8 cellular contexts compared by ENCODE assay signal in genomic region chr19:58002384-58003152, GRCh38. TPM values are rescaled to one million over a fixed set of nuclear protein-coding genes. Genes with fewer than 3 reads are reported as not detected.
DNase-seq lines count a peak whose midpoint lies in the region; ATAC-seq and TF ChIP-seq lines count a peak whose summit lies in the region.

Gene ZNF606 (minus strand): TSS chr19:58002820. CDS start chr19:58001319, 1,501 bp downstream.

- TF ChIP-seq EP300 in upper lobe of left lung (IDR thresholded peaks at IDR 0.05): no peak

- DNase-seq in GDM1 (lab: John Stamatoyannopoulos, UW): peak; percentile 78
- DNase-seq in HAP-1 (ENCODE audit: low spot score in 2 of 2): peak; percentile 69 to 81
- peak; percentile 56 for DNase-seq in NAMALWA (ENCODE audit: low spot score)
- DNase-seq in T-helper 1 cell: peak; percentile 68 to 90 (median 76)
- DNase-seq in amniotic stem cell (lab: John Stamatoyannopoulos, UW): peak; percentile 66
- DNase-seq in left cardiac atrium: peak; percentile 92
- peak; percentile 71 for DNase-seq in progenitor cell of endocrine pancreas (ENCODE audit: low spot score, unreplicated experiment)
- DNase-seq in upper lobe of left lung: peak; percentile 87 to 98

- peaks cover 21% of the 10 kb centered on the region for H3K9me3 ChIP-seq in HAP-1
- peaks cover 14 to 71% (median 65%) of the 10 kb centered on the region in 4 donors for H3K9me3 ChIP-seq in upper lobe of left lung

- peak within 1 kb of the TSS; percentile 97 for H3K27ac Mint-ChIP-seq in progenitor cell of endocrine pancreas

- TF ChIP-seq CTCF in progenitor cell of endocrine pancreas (IDR thresholded peaks at IDR 0.05; ENCODE audit: unreplicated experiment): no peak
- TF ChIP-seq CTCF in upper lobe of left lung (IDR thresholded peaks at IDR 0.05): peak in 2 of 6 experiments; percentile 12 to 29

- intact Hi-C loops in left cardiac atrium (cut with DNase I): no loop called here

- peaks cover 8% of the 10 kb centered on the region for H3K4me1 Mint-ChIP-seq in progenitor cell of endocrine pancreas (ENCODE audit: low read depth)

- 1 to 5% methylated on average over 28 to 48 of the region's 89 CpGs for whole genome bisulfite sequencing in upper lobe of left lung, 2 donors

- peaks cover 60% of the 10 kb centered on the region for H3K9me3 Mint-ChIP-seq in progenitor cell of endocrine pancreas (ENCODE audit: low read depth)

- peaks cover 90% of the 10 kb centered on the region for H3K36me3 Mint-ChIP-seq in progenitor cell of endocrine pancreas (ENCODE audit: insufficient read depth)

- H3K27me3 ChIP-seq in HAP-1 (ENCODE audit: low read depth) (no peaks in the 10 kb centered on the region), upper lobe of left lung (no peaks in the 10 kb centered on the region)

- peak within 1 kb of the TSS; percentile 87 for H3K4me3 Mint-ChIP-seq in progenitor cell of endocrine pancreas (ENCODE audit: low read depth)

- H3K27me3 Mint-ChIP-seq in progenitor cell of endocrine pancreas: no peaks in the 10 kb centered on the region

- peak within 1 kb of the TSS; percentile 91 to 98 (median 96) for H3K27ac ChIP-seq in upper lobe of left lung

- peaks cover 3% of the 10 kb centered on the region; the same call in 1 of the 2 replicates for H3K36me3 ChIP-seq in HAP-1 (replicated peaks)
- peaks cover 25 to 55% (median 52%) of the 10 kb centered on the region in 4 donors for H3K36me3 ChIP-seq in upper lobe of left lung

- peak within 1 kb of the TSS; percentile 61 for H3K4me3 ChIP-seq in HAP-1
- H3K4me3 ChIP-seq in upper lobe of left lung: peak within 1 kb of the TSS; percentile 86 to 97 (median 96)

- H3K4me1 ChIP-seq in HAP-1: no peaks in the 10 kb centered on the region
- peaks cover 14 to 25% (median 18%) of the 10 kb centered on the region in 4 donors for H3K4me1 ChIP-seq in upper lobe of left lung

- ATAC-seq in left cardiac atrium: peak; percentile 99
- peak; percentile 97 to 99 for ATAC-seq in upper lobe of left lung (ENCODE audit: low FRiP score in 2 of 2)

- peak; percentile 19 to 87 (median 65) for TF ChIP-seq POLR2A in upper lobe of left lung (IDR thresholded peaks at IDR 0.05)

- in situ Hi-C loops in HAP-1 (cut with MboI; ENCODE audit: low sequenced_read_pairs): no loop called here

RNA-seq across cellular contexts. Expression of gene ZNF606, which starts in this region (rescaled TPM):
- total RNA-seq in left cardiac atrium: 10 to 100 TPM; 11.4 to 13.8 TPM
- 48.6 and 49.0 TPM in 2 replicates for total RNA-seq in progenitor cell of endocrine pancreas
- total RNA-seq in upper lobe of left lung: 10 to 100 TPM in 5 of 6 donors, 1 to 10 TPM in 1; 9.6 to 40.9 (median 15.4) TPM

Comparison
In these comparisons a context has a peak if more than half of its experiments do, and no peak if none do; other contexts are left out.
1. Peak in every context shown above with its lines: DNase-seq, ATAC-seq, H3K4me3 ChIP-seq and H3K27ac ChIP-seq.